Comparison of ENCODE assay signal across 1 cellular context in genomic region chr9:128203024-128203841, GRCh38.
A peak's percentile ranks its signal among the peaks of the same experiment; 100 is the strongest.
TF ChIP-seq lines count a peak whose summit lies in the region.

Gene DNM1, plus strand, starts transcription at chr9:128203379. Its CDS starts 92 bp downstream, at chr9:128203471.

TF ChIP-seq in HepG2, 621 proteins besides CTCF, POLR2A, EP300 and RAD21 (continued from another document and continues in another):
- TF ChIP-seq RXRA (CRISPR knock-in tag; IDR thresholded peaks at IDR 0.05) (no peak), ZNF382 (CRISPR knock-in tag; IDR thresholded peaks at IDR 0.05; ENCODE audit: borderline replicate concordance) (no peak), HNRNPLL (IDR thresholded peaks at IDR 0.05; ENCODE audit: low read depth, low read length, poor library complexity, severe bottlenecking) (peak; percentile 53), ZNF883 (CRISPR knock-in tag; IDR thresholded peaks at IDR 0.05; ENCODE audit: not compliant biosample characterization) (peak; percentile 23), ZNF775 (CRISPR knock-in tag; IDR thresholded peaks at IDR 0.05; ENCODE audit: borderline replicate concordance) (no peak), AHR (CRISPR knock-in tag; IDR thresholded peaks at IDR 0.05) (no peak), ZNF263 (CRISPR knock-in tag; IDR thresholded peaks at IDR 0.05) (no peak), THYN1 (CRISPR knock-in tag; IDR thresholded peaks at IDR 0.05; ENCODE audit: borderline replicate concordance, low read depth) (no peak), ETV5 (CRISPR knock-in tag; IDR thresholded peaks at IDR 0.05; ENCODE audit: borderline replicate concordance) (no peak; the same call in 1 of the 2 replicates), ERF (CRISPR knock-in tag; IDR thresholded peaks at IDR 0.05) (peak; percentile 34; the same call in 1 of the 2 replicates), ZNF18 (CRISPR knock-in tag; IDR thresholded peaks at IDR 0.05; ENCODE audit: insufficient replicate concordance) (no peak), HCFC1 (IDR thresholded peaks at IDR 0.05; ENCODE audit: low read depth, low read length) (peak; percentile 87), ZNF777 (CRISPR knock-in tag; IDR thresholded peaks at IDR 0.05) (peak; percentile 69; the same call in 1 of the 2 replicates), TMF1 (CRISPR knock-in tag; IDR thresholded peaks at IDR 0.05; ENCODE audit: low read depth) (no peak), GATAD1 (CRISPR knock-in tag; IDR thresholded peaks at IDR 0.05) (no peak), FOXM1 (CRISPR knock-in tag; IDR thresholded peaks at IDR 0.05) (no peak), TCF7L2 (IDR thresholded peaks at IDR 0.05; ENCODE audit: low read depth, low read length) (no peak), ATF1 (CRISPR knock-in tag; IDR thresholded peaks at IDR 0.05) (no peak), ZFP90 (CRISPR knock-in tag; IDR thresholded peaks at IDR 0.05; ENCODE audit: borderline replicate concordance) (no peak), ZNF441 (CRISPR knock-in tag; IDR thresholded peaks at IDR 0.05; ENCODE audit: borderline replicate concordance) (peak; percentile 67; the same call in 1 of the 2 replicates), PRPF4 (IDR thresholded peaks at IDR 0.05; ENCODE audit: low read depth, low read length, poor library complexity, severe bottlenecking) (no peak), ZNF660 (CRISPR knock-in tag; IDR thresholded peaks at IDR 0.05; ENCODE audit: borderline replicate concordance, low read depth) (no peak), ZNF766 (CRISPR knock-in tag; IDR thresholded peaks at IDR 0.05; ENCODE audit: borderline replicate concordance) (no peak), ZNF253 (CRISPR knock-in tag; IDR thresholded peaks at IDR 0.05; ENCODE audit: borderline replicate concordance) (no peak), ZKSCAN1 (IDR thresholded peaks at IDR 0.05; ENCODE audit: low read length) (no peak), ZFY (CRISPR knock-in tag; IDR thresholded peaks at IDR 0.05) (0 out of 2 replicates have a peak, but pooled peaks have one; percentile 5), CBX2 (IDR thresholded peaks at IDR 0.05; ENCODE audit: low read depth, low read length) (no peak), CBX2 (CRISPR knock-in tag; IDR thresholded peaks at IDR 0.05; ENCODE audit: low read depth) (no peak), HNRNPK (IDR thresholded peaks at IDR 0.05; ENCODE audit: low read depth, low read length, poor library complexity, severe bottlenecking) (no peak), ZBTB42 (CRISPR knock-in tag; IDR thresholded peaks at IDR 0.05) (no peak), SALL2 (CRISPR knock-in tag; IDR thresholded peaks at IDR 0.05) (no peak), ZNF33B (CRISPR knock-in tag; IDR thresholded peaks at IDR 0.05) (no peak), ZNF589 (CRISPR knock-in tag; conservative IDR thresholded peaks at IDR 0.05) (no peak), ELF4 (CRISPR knock-in tag; IDR thresholded peaks at IDR 0.05; ENCODE audit: borderline replicate concordance) (no peak), RAD51 (IDR thresholded peaks at IDR 0.05; ENCODE audit: borderline replicate concordance) (no peak), CREB3 (CRISPR knock-in tag; IDR thresholded peaks at IDR 0.05) (no peak), MXD1 (CRISPR knock-in tag; IDR thresholded peaks at IDR 0.05) (peak; percentile 68; the same call in 1 of the 2 replicates), ZNF562 (CRISPR knock-in tag; IDR thresholded peaks at IDR 0.05; ENCODE audit: borderline replicate concordance) (no peak), GABPA (IDR thresholded peaks at IDR 0.05; ENCODE audit: low read depth, low read length) (no peak), GABPA (CRISPR knock-in tag; IDR thresholded peaks at IDR 0.05; ENCODE audit: low read depth) (no peak), NFIC (IDR thresholded peaks at IDR 0.05; ENCODE audit: low read length) (no peak), ZNF383 (CRISPR knock-in tag; IDR thresholded peaks at IDR 0.05; ENCODE audit: borderline replicate concordance) (no peak), ATF2 (CRISPR knock-in tag; IDR thresholded peaks at IDR 0.05) (no peak), TAF15 (IDR thresholded peaks at IDR 0.05; ENCODE audit: low read depth, low read length, poor library complexity, severe bottlenecking) (no peak), FOSL1 (CRISPR knock-in tag; IDR thresholded peaks at IDR 0.05; ENCODE audit: borderline replicate concordance) (no peak), BATF2 (CRISPR knock-in tag; IDR thresholded peaks at IDR 0.05) (no peak), TP53 (CRISPR knock-in tag; conservative IDR thresholded peaks at IDR 0.05) (no peak), IKZF1 (IDR thresholded peaks at IDR 0.05) (no peak), ZNF274 (CRISPR knock-in tag; IDR thresholded peaks at IDR 0.05) (no peak), ZNF879 (CRISPR knock-in tag; IDR thresholded peaks at IDR 0.05) (no peak)
- TF ChIP-seq, protein P1, sequence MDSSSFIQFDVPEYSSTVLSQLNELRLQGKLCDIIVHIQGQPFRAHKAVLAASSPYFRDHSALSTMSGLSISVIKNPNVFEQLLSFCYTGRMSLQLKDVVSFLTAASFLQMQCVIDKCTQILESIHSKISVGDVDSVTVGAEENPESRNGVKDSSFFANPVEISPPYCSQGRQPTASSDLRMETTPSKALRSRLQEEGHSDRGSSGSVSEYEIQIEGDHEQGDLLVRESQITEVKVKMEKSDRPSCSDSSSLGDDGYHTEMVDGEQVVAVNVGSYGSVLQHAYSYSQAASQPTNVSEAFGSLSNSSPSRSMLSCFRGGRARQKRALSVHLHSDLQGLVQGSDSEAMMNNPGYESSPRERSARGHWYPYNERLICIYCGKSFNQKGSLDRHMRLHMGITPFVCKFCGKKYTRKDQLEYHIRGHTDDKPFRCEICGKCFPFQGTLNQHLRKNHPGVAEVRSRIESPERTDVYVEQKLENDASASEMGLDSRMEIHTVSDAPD (CRISPR knock-in tag; IDR thresholded peaks at IDR 0.05) = no peak
- TF ChIP-seq, protein P2, sequence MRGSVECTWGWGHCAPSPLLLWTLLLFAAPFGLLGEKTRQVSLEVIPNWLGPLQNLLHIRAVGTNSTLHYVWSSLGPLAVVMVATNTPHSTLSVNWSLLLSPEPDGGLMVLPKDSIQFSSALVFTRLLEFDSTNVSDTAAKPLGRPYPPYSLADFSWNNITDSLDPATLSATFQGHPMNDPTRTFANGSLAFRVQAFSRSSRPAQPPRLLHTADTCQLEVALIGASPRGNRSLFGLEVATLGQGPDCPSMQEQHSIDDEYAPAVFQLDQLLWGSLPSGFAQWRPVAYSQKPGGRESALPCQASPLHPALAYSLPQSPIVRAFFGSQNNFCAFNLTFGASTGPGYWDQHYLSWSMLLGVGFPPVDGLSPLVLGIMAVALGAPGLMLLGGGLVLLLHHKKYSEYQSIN (CRISPR knock-in tag; IDR thresholded peaks at IDR 0.05; ENCODE audit: borderline replicate concordance) = no peak
- TF ChIP-seq, protein P3, sequence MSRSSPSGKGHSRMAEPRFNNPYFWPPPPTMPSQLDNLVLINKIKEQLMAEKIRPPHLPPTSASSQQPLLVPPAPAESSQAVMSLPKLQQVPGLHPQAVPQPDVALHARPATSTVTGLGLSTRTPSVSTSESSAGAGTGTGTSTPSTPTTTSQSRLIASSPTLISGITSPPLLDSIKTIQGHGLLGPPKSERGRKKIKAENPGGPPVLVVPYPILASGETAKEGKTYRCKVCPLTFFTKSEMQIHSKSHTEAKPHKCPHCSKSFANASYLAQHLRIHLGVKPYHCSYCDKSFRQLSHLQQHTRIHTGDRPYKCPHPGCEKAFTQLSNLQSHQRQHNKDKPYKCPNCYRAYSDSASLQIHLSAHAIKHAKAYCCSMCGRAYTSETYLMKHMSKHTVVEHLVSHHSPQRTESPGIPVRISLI (CRISPR knock-in tag; IDR thresholded peaks at IDR 0.05; ENCODE audit: borderline replicate concordance) = no peak
- TF ChIP-seq, protein P4, sequence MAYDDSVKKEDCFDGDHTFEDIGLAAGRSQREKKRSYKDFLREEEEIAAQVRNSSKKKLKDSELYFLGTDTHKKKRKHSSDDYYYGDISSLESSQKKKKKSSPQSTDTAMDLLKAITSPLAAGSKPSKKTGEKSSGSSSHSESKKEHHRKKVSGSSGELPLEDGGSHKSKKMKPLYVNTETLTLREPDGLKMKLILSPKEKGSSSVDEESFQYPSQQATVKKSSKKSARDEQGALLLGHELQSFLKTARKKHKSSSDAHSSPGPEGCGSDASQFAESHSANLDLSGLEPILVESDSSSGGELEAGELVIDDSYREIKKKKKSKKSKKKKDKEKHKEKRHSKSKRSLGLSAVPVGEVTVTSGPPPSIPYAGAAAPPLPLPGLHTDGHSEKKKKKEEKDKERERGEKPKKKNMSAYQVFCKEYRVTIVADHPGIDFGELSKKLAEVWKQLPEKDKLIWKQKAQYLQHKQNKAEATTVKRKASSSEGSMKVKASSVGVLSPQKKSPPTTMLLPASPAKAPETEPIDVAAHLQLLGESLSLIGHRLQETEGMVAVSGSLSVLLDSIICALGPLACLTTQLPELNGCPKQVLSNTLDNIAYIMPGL (CRISPR knock-in tag; IDR thresholded peaks at IDR 0.05; ENCODE audit: borderline replicate concordance in 1 of 2, low read depth in 1 of 2) = peak in 1 of 2 experiments; percentile 63; a peak in 1 of 4 replicates
- TF ChIP-seq, protein P5, sequence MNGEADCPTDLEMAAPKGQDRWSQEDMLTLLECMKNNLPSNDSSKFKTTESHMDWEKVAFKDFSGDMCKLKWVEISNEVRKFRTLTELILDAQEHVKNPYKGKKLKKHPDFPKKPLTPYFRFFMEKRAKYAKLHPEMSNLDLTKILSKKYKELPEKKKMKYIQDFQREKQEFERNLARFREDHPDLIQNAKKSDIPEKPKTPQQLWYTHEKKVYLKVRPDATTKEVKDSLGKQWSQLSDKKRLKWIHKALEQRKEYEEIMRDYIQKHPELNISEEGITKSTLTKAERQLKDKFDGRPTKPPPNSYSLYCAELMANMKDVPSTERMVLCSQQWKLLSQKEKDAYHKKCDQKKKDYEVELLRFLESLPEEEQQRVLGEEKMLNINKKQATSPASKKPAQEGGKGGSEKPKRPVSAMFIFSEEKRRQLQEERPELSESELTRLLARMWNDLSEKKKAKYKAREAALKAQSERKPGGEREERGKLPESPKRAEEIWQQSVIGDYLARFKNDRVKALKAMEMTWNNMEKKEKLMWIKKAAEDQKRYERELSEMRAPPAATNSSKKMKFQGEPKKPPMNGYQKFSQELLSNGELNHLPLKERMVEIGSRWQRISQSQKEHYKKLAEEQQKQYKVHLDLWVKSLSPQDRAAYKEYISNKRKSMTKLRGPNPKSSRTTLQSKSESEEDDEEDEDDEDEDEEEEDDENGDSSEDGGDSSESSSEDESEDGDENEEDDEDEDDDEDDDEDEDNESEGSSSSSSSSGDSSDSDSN (CRISPR knock-in tag; IDR thresholded peaks at IDR 0.05) = peak; percentile 57; the same call in 1 of the 2 replicates
